27 cellular contexts compared by ENCODE assay signal in the genomic region with DNA sequence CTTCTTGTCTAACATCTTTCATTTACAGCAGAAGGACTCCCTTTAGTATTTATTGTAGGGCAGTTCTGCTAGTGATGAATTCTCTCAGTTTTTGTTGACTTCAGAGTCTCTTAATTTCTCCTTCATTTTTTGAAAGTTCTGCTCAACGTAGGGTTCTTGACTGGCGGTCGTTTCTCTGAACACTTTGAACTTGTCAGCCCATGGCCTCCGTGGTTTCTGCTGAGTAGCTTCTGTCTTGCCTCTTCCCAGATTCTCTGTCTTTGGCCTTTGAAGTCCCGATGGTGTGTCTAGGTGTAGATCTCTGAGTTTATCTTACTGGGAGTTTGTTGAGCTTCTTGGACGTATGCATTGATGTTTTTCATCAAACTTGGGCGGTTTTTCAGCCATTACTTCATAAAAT. TPM values are rescaled to one million over a fixed set of nuclear protein-coding genes. Genes with fewer than 3 reads are reported as not detected.
"Had no signal": no experiment of that assay in that cellular context is flagged by ENCODE, and none has a peak within 500 bp of the region (broad histone marks: within the 10 kb centered on the region; RNA-seq: fewer than 3 reads in every experiment).

No MANE protein-coding gene starts in this region.

- H3K9me3 Mint-ChIP-seq: activated CD4-positive, alpha-beta T cell treated with anti-CD3 and anti-CD28 coated beads, Interleukin-2, amount 10 ng/mL, durations not matched to agents 24 days and 14 days; activated naive CD4-positive, alpha-beta T cell treated with anti-CD3 and anti-CD28 coated beads, Interleukin-2, amount 10 ng/mL, durations not matched to agents 7 days and 5 days; activated T-helper 2 cell treated with anti-CD3 and anti-CD28 coated beads, Interferon-gamma antibody, Interleukin-2, Interleukin-4, amounts not matched to agents 10 μg/mL and 5 μg/mL and 100 μg/mL, durations not matched to agents 14 hours and 24 hours and 36 hours; effector memory CD8-positive, alpha-beta T cell had no signal

- DNase-seq: activated CD4-positive, alpha-beta memory T cell treated with anti-CD3 and anti-CD28 coated beads for 36 hours; activated CD4-positive, alpha-beta T cell treated with anti-CD3 and anti-CD28 coated beads for 36 hours; activated CD4-positive, alpha-beta T cell treated with anti-CD3 and anti-CD28 coated beads, Interleukin-2, amount 10 ng/mL, durations not matched to agents 24 days and 14 days; activated CD4-positive, CD25-positive, alpha-beta regulatory T cell; activated CD4-positive, CD25-positive, alpha-beta regulatory T cell treated with anti-CD3 and anti-CD28 coated beads, Interleukin-2, amount 50 U/mL, for 72 hours; activated CD8-positive, alpha-beta T cell treated with anti-CD3 and anti-CD28 coated beads, Interleukin-2, amount 10 ng/mL, durations not matched to agents 7 days and 5 days; activated effector memory CD4-positive, alpha-beta T cell treated with anti-CD3 and anti-CD28 coated beads, Interleukin-2, amount 50 U/mL, for 16 hours; activated naive CD4-positive, alpha-beta T cell treated with anti-CD3 and anti-CD28 coated beads, Interleukin-2, amount 10 ng/mL, durations not matched to agents 7 days and 5 days; activated T-cell treated with anti-CD3 and anti-CD28 coated beads, Interleukin-2, amount 50 U/mL, for 4 hours; amygdala; aorta; body of pancreas; caudate nucleus; cortex of kidney; dermis blood vessel endothelial cell; effector CD4-positive, alpha-beta T cell; effector memory CD8-positive, alpha-beta T cell; erythroblast; foreskin keratinocyte; gastrocnemius medialis; heart right ventricle; T-helper 2 cell had no signal

- H3K27me3 ChIP-seq: adrenal gland, body of pancreas, esophagus muscularis mucosa, gastrocnemius medialis, heart right ventricle had no signal

- H3K27ac Mint-ChIP-seq: activated CD4-positive, alpha-beta memory T cell treated with anti-CD3 and anti-CD28 coated beads for 36 hours; activated CD4-positive, alpha-beta T cell treated with anti-CD3 and anti-CD28 coated beads for 36 hours; activated CD4-positive, alpha-beta T cell treated with anti-CD3 and anti-CD28 coated beads, Interleukin-2, amount 10 ng/mL, durations not matched to agents 24 days and 14 days; activated CD8-positive, alpha-beta T cell treated with anti-CD3 and anti-CD28 coated beads, Interleukin-2, amount 10 ng/mL, durations not matched to agents 7 days and 5 days; activated naive CD4-positive, alpha-beta T cell treated with anti-CD3 and anti-CD28 coated beads, Interleukin-2, amount 10 ng/mL, durations not matched to agents 7 days and 5 days; activated naive CD8-positive, alpha-beta T cell; activated T-helper 2 cell treated with anti-CD3 and anti-CD28 coated beads, Interferon-gamma antibody, Interleukin-2, Interleukin-4, amounts not matched to agents 10 μg/mL and 5 μg/mL and 100 μg/mL, durations not matched to agents 14 hours and 24 hours and 36 hours had no signal

- ATAC-seq: activated CD4-positive, alpha-beta T cell treated with anti-CD3 and anti-CD28 coated beads for 36 hours; activated CD8-positive, alpha-beta T cell treated with anti-CD3 and anti-CD28 coated beads, Interleukin-2, amount 10 ng/mL, durations not matched to agents 7 days and 5 days; activated T-cell treated with anti-CD3 and anti-CD28 coated beads, Interleukin-2, amount 50 U/mL, for 4 hours; body of pancreas; effector memory CD8-positive, alpha-beta T cell; foreskin keratinocyte; gastrocnemius medialis; heart right ventricle had no signal

- H3K27me3 Mint-ChIP-seq: activated CD4-positive, alpha-beta memory T cell treated with anti-CD3 and anti-CD28 coated beads for 36 hours; activated CD4-positive, alpha-beta T cell treated with anti-CD3 and anti-CD28 coated beads for 36 hours; activated naive CD8-positive, alpha-beta T cell; effector memory CD8-positive, alpha-beta T cell had no signal

- H3K36me3 ChIP-seq: adrenal gland had no signal

- H3K4me1 Mint-ChIP-seq: activated CD4-positive, alpha-beta T cell treated with anti-CD3 and anti-CD28 coated beads for 36 hours had no signal

- H3K27ac ChIP-seq: adrenal gland, body of pancreas, esophagus muscularis mucosa, foreskin keratinocyte, gastrocnemius medialis, heart right ventricle had no signal

- H3K4me3 ChIP-seq: adrenal gland, body of pancreas, esophagus muscularis mucosa, gastrocnemius medialis, heart right ventricle had no signal

- H3K9me3 ChIP-seq: adrenal gland, body of pancreas, esophagus muscularis mucosa, gastrocnemius medialis had no signal

- H3K4me3 Mint-ChIP-seq: activated CD4-positive, alpha-beta memory T cell treated with anti-CD3 and anti-CD28 coated beads for 36 hours; activated CD4-positive, alpha-beta T cell treated with anti-CD3 and anti-CD28 coated beads for 36 hours; activated CD4-positive, alpha-beta T cell treated with anti-CD3 and anti-CD28 coated beads, Interleukin-2, amount 10 ng/mL, durations not matched to agents 24 days and 14 days; activated CD8-positive, alpha-beta T cell treated with anti-CD3 and anti-CD28 coated beads, Interleukin-2, amount 10 ng/mL, durations not matched to agents 7 days and 5 days; activated naive CD4-positive, alpha-beta T cell treated with anti-CD3 and anti-CD28 coated beads, Interleukin-2, amount 10 ng/mL, durations not matched to agents 7 days and 5 days; activated naive CD8-positive, alpha-beta T cell; activated T-cell treated with anti-CD3 and anti-CD28 coated beads, Interleukin-2, amount 50 U/mL, for 4 hours; effector memory CD8-positive, alpha-beta T cell had no signal

- H3K36me3 Mint-ChIP-seq: activated CD4-positive, alpha-beta memory T cell treated with anti-CD3 and anti-CD28 coated beads for 36 hours; activated naive CD4-positive, alpha-beta T cell treated with anti-CD3 and anti-CD28 coated beads, Interleukin-2, amount 10 ng/mL, durations not matched to agents 7 days and 5 days; activated naive CD8-positive, alpha-beta T cell had no signal

- H3K4me1 ChIP-seq: adrenal gland, body of pancreas, gastrocnemius medialis, heart right ventricle had no signal

RNA-seq across cellular contexts. Expression of a gene that starts 55.1 kb away (rescaled TPM):
- total RNA-seq: activated CD4-positive, alpha-beta memory T cell treated with anti-CD3 and anti-CD28 coated beads for 36 hours; activated CD4-positive, alpha-beta T cell treated with anti-CD3 and anti-CD28 coated beads for 36 hours; activated CD4-positive, alpha-beta T cell treated with anti-CD3 and anti-CD28 coated beads, Interleukin-2, amount 10 ng/mL, durations not matched to agents 24 days and 14 days; activated CD8-positive, alpha-beta T cell treated with anti-CD3 and anti-CD28 coated beads, Interleukin-2, amount 10 ng/mL, durations not matched to agents 7 days and 5 days; activated T-cell treated with anti-CD3 and anti-CD28 coated beads, Interleukin-2, amount 50 U/mL, for 4 hours; activated T-helper 2 cell treated with anti-CD3 and anti-CD28 coated beads, Interferon-gamma antibody, Interleukin-2, Interleukin-4, amounts not matched to agents 10 μg/mL and 5 μg/mL and 100 μg/mL, durations not matched to agents 14 hours and 24 hours and 36 hours; body of pancreas; gastrocnemius medialis; T-helper 1 cell treated with Interleukin-12 subunit alpha and Interleukin-12 subunit beta and Interleukin-4 antibody, amounts not matched to agents 30 ng/mL and 1 ng/mL, for 36 hours had no signal
